Comparison of ENCODE assay signal across 8 cellular contexts in genomic region chr11:69297926-69298777, GRCh38. TPM values are rescaled to one million over a fixed set of nuclear protein-coding genes. Genes with fewer than 3 reads are reported as not detected.
DNase-seq lines count a peak whose midpoint lies in the region; ATAC-seq and TF ChIP-seq lines count a peak whose summit lies in the region.

No MANE protein-coding gene starts in this region.

- peaks cover 0 to 2% (median 0%) of the 10 kb centered on the region in 5 experiments for H3K9me3 Mint-ChIP-seq in brain

- no peaks in the 10 kb centered on the region for H3K36me3 Mint-ChIP-seq in brain

- H3K27me3 Mint-ChIP-seq in brain: peaks cover 3% of the 10 kb centered on the region

- peak overlapping the region in 1 of 5 experiments; percentile 5 for H3K4me3 Mint-ChIP-seq in brain

- CTCF ChIA-PET in AG04449 (lab: Yijun Ruan, JAX) (interaction anchor here (1.3 to 4.8 kb wide), 6 partner anchors 7 to 345 kb away, joined by 3 to 25 read pairs (median 5); no protein-coding TSS in a partner anchor), Panc1 (lab: Charles Lee) (interaction anchor here (0.6 to 0.7 kb wide), 2 partner anchors 84 to 345 kb away, joined by 3 to 5 read pairs; no protein-coding TSS in a partner anchor)

- peaks cover 79% of the 10 kb centered on the region for H3K4me1 ChIP-seq in Panc1 (ENCODE audit: control insufficient read depth, insufficient read depth, low read length)

- intact Hi-C loops in Panc1 (cut with micrococcal nuclease; ENCODE audit: unreplicated experiment): loop anchor here (2.0 to 10.0 kb wide), 5 partner anchors 67 to 343 kb away; partner anchors contain the start of gene CCND1

- in situ Hi-C loops in Panc1 (cut with HindIII; ENCODE audit: low pct_unique_long_range_greater_than_20kb, low sequenced_read_pairs): no loop called here

- H3K4me3 ChIP-seq in AG04449 (ENCODE audit: low read depth, low read length) (peak overlapping the region; percentile 21; the same call in 1 of the 2 replicates), Panc1 (ENCODE audit: low read depth in 2 of 2, low read length in 2 of 2) (peak overlapping the region; percentile 73 to 94)

- peaks cover 45% of the 10 kb centered on the region for H3K4me1 Mint-ChIP-seq in brain

- DNase-seq in AG04449 (ENCODE audit: low read depth, low spot score) (no peak), Panc1 (ENCODE audit: low read depth, low spot score) (no peak), islet precursor cell (peak; percentile 97), middle frontal gyrus (ENCODE audit: extremely low spot score, low spot score) (no peak)
- peak; percentile 65 for DNase-seq in stimulated activated naive CD8-positive, alpha-beta T cell treated with anti-CD3 and anti-CD28 coated beads, Interleukin-15, Interleukin-2, amounts not matched to agents 100 U/mL and 50 U/mL, for 24 hours

- H3K36me3 ChIP-seq in Panc1 (ENCODE audit: control insufficient read depth, insufficient read depth, low read length): no peaks in the 10 kb centered on the region; the same call in none of the 2 replicates

- ATAC-seq in GM18520 (IDR thresholded peaks at IDR 0.05; ENCODE audit: unreplicated experiment): peak; percentile 42
- ATAC-seq in HG03095 (IDR thresholded peaks at IDR 0.05; ENCODE audit: unreplicated experiment): peak; percentile 42
- peak; percentile 2 for ATAC-seq in Panc1
- ATAC-seq in stimulated activated naive CD8-positive, alpha-beta T cell treated with anti-CD3 and anti-CD28 coated beads, Interleukin-15, Interleukin-2, amounts not matched to agents 100 U/mL and 50 U/mL, for 24 hours: peak; percentile 40

- peak overlapping the region in 3 of 5 experiments; percentile 73 to 84 (median 81) for H3K27ac Mint-ChIP-seq in brain

- BruUV-seq in Panc1 (replicated peaks; lab: Mats Ljungman, UMichigan): no TSS peak

- H3K27ac ChIP-seq in Panc1 (ENCODE audit: low read length): peak overlapping the region; percentile 100

- H3K27me3 ChIP-seq in Panc1 (ENCODE audit: control insufficient read depth, insufficient read depth, low read length): no peaks in the 10 kb centered on the region

- no peaks in the 10 kb centered on the region for H3K9me3 ChIP-seq in Panc1 (ENCODE audit: control insufficient read depth, insufficient read depth, low read depth, low read length)

- POLR2A ChIA-PET in AG04449 (lab: Yijun Ruan, JAX) (interaction anchor here (0.6 to 5.1 kb wide), 13 partner anchors 11 to 343 kb away, joined by 3 to 98 read pairs (median 4); partner anchors contain the start of gene CCND1), Panc1 (lab: Charles Lee) (interaction anchor here (0.5 to 1.0 kb wide), 3 partner anchors 79 to 345 kb away, joined by 3 to 5 read pairs (median 4); no protein-coding TSS in a partner anchor)

- TF ChIP-seq CTCF in AG04449 (IDR thresholded peaks at IDR 0.05; ENCODE audit: insufficient read depth, low read length, missing control alignments) (no peak), Panc1 (IDR thresholded peaks at IDR 0.05) (no peak), brain (conservative IDR thresholded peaks at IDR 0.05) (no peak)

RNA-seq across cellular contexts. Expression of gene MYEOV, which starts 4.2 kb away (rescaled TPM):
- 69.8 TPM for total RNA-seq in Panc1 (2021; ENCODE audit: unreplicated experiment)
- polyA plus RNA-seq in Panc1 (2012; ENCODE audit: insufficient read length): 49.0 TPM
- not detected for polyA plus RNA-seq in brain (ENCODE audit: insufficient read depth, low read depth, low replicate concordance)

Comparison
In these comparisons a context has a peak if more than half of its experiments do, and no peak if none do; other contexts are left out.
1. DNase-seq: peak in islet precursor cell (single experiment) and stimulated activated naive CD8-positive, alpha-beta T cell treated with anti-CD3 and anti-CD28 coated beads, Interleukin-15, Interleukin-2, amounts not matched to agents 100 U/mL and 50 U/mL, for 24 hours (single experiment); none in AG04449 (single experiment), Panc1 (single experiment) and middle frontal gyrus (single experiment).
2. Peak in every context shown above with its lines, with median percentiles within 50 percentile points of each other: ATAC-seq.